17 cellular contexts compared by ENCODE assay signal in genomic region chr11:67542971-67543370, GRCh38. TPM values are rescaled to one million over a fixed set of nuclear protein-coding genes. Genes with fewer than 3 reads are reported as not detected.
DNase-seq lines count a peak whose midpoint lies in the region; ATAC-seq and TF ChIP-seq lines count a peak whose summit lies in the region.
"Had no signal": no experiment of that assay in that cellular context is flagged by ENCODE, and none has a peak within 500 bp of the region (broad histone marks: within the 10 kb centered on the region; RNA-seq: fewer than 3 reads in every experiment).

No MANE protein-coding gene starts in this region.

- no peak overlapping the region for H3K56ac ChIP-seq in H9 (ENCODE audit: insufficient read length, low read depth, low read length)

- no peaks in the 10 kb centered on the region for H3K23me2 ChIP-seq in H9 (ENCODE audit: insufficient read length, low read depth, low read length, poor library complexity, severe bottlenecking)

- no peak overlapping the region for H3K23ac ChIP-seq in H9 (ENCODE audit: insufficient read length, low read depth, low read length)

- no peak overlapping the region for H2AK5ac ChIP-seq in H9 (ENCODE audit: insufficient read length, low read length)

- H2BK120ac ChIP-seq in H9 (ENCODE audit: low read depth, low read length, poor library complexity, severe bottlenecking): no peak overlapping the region

- no peaks in the 10 kb centered on the region for H3K27me3 ChIP-seq in H9 (ENCODE audit: insufficient read depth, low read length)
- H3K27me3 ChIP-seq: Peyer's patch had no signal

- H4K91ac ChIP-seq in H9 (ENCODE audit: insufficient read length, low read depth, low read length): no peak overlapping the region

- peaks cover under 1 to 2% of the 10 kb centered on the region in 2 experiments; a peak in 3 of 5 replicates for H3K9me3 Mint-ChIP-seq in H9

- no peak overlapping the region for H3K4me2 ChIP-seq in H9 (ENCODE audit: insufficient read depth, insufficient read length, low read length)

- H2AFZ ChIP-seq in H9 (ENCODE audit: low read length): peak overlapping the region; percentile 85
- H2AFZ ChIP-seq: GM23248 had no signal

- TF ChIP-seq CTCF in H9 (conservative IDR thresholded peaks at IDR 0.05): no peak

- H3K79me1 ChIP-seq in H9 (ENCODE audit: insufficient read depth, low read depth, low read length, poor library complexity, severe bottlenecking): no peaks in the 10 kb centered on the region

- H3K4me1 ChIP-seq in H9 (ENCODE audit: insufficient read depth, low read length): no peaks in the 10 kb centered on the region

- no peak overlapping the region for H4K5ac ChIP-seq in H9 (ENCODE audit: insufficient read length, low read depth, low read length)

- peak overlapping the region in 1 of 3 experiments; percentile 88; a peak in 2 of 7 replicates for H3K27ac Mint-ChIP-seq in H9

- H3K4me3 Mint-ChIP-seq in H9: no peak overlapping the region

- WGBS in H9 (ENCODE audit: extremely low coverage, insufficient read length, low lambda C conversion rate): no CpG with 5 or more reads among the region's 7 CpGs

- no peak overlapping the region for H4K8ac ChIP-seq in H9 (replicated peaks; ENCODE audit: insufficient read length, low read depth, low read length)

- ATAC-seq in activated CD4-positive, CD25-positive, alpha-beta regulatory T cell treated with anti-CD3 and anti-CD28 coated beads, Interleukin-2, amount 50 U/mL, for 24 hours: no peak
- no peak for ATAC-seq in HG03521 (IDR thresholded peaks at IDR 0.05; ENCODE audit: unreplicated experiment)
- ATAC-seq: Right ventricle myocardium inferior had no signal

- H3K9ac ChIP-seq in H9 (ENCODE audit: extremely low read depth, insufficient read length, low read length): no peak overlapping the region
- H3K9ac ChIP-seq: GM23248 had no signal

- H3K27me3 Mint-ChIP-seq in H9 (ENCODE audit: low read depth): peaks cover 18% of the 10 kb centered on the region

- no peaks in the 10 kb centered on the region for H3K79me2 ChIP-seq in H9 (ENCODE audit: insufficient read depth, low read length)

- H3K14ac ChIP-seq in H9 (ENCODE audit: insufficient read depth, low read length): no peak overlapping the region

- no peaks in the 10 kb centered on the region for H3K9me3 ChIP-seq in H9 (ENCODE audit: control insufficient read depth, low read depth, low read length)
- H3K9me3 ChIP-seq: Peyer's patch had no signal

- peak; percentile 3 for DNase-seq in AG20443 (ENCODE audit: low spot score)
- peak; percentile 49 for DNase-seq in H9
- DNase-seq in iPS-NIHi11 (ENCODE audit: low spot score): peak; percentile 51
- no peak for DNase-seq in SW480 (ENCODE audit: low spot score)
- DNase-seq: C1 segment of cervical spinal cord, GM23248, IMR-90, Kasumi-1, MM.1S, NCI-H1105, NCI-H1694, NCI-H2227 treated with DMSO at 0.1 percent for 48 hours, Peyer's patch had no signal

- no peaks in the 10 kb centered on the region for H3K36me3 Mint-ChIP-seq in H9 (ENCODE audit: insufficient read depth in 1 of 3, low read depth in 3 of 3)

- H2BK20ac ChIP-seq in H9 (ENCODE audit: low read depth, low read length, poor library complexity, severe bottlenecking): no peak overlapping the region

- no peak overlapping the region for H2BK12ac ChIP-seq in H9 (ENCODE audit: insufficient read length, low read depth, low read length)

- no peak overlapping the region for H3K4ac ChIP-seq in H9 (ENCODE audit: low read depth, low read length)

- no peak overlapping the region for H3K18ac ChIP-seq in H9 (ENCODE audit: insufficient read length, low read depth, low read length)

- H3K27ac ChIP-seq in H9 (ENCODE audit: insufficient read length, low read depth, low read length): no peak overlapping the region
- H3K27ac ChIP-seq: GM23248, Peyer's patch had no signal

- no peak overlapping the region for H3T11ph ChIP-seq in H9 (ENCODE audit: low read length)

- H4K20me1 ChIP-seq in H9 (ENCODE audit: control insufficient read depth, insufficient read depth, insufficient read length): no peaks in the 10 kb centered on the region

- no peak overlapping the region for H2BK15ac ChIP-seq in H9 (ENCODE audit: low read depth, low read length)

- no peak overlapping the region for H2BK5ac ChIP-seq in H9 (ENCODE audit: insufficient read length, low read length)

- H3K4me1 Mint-ChIP-seq in H9: peaks cover 4 to 9% of the 10 kb centered on the region in 2 experiments

RNA-seq across cellular contexts. Expression of gene CABP2, which starts 19.7 kb away (rescaled TPM):
- total RNA-seq in H9 (2021): not detected in 2 replicates
- total RNA-seq: A172, GM23248, IMR-90, Peyer's patch, Right ventricle myocardium inferior had no signal

RNA-seq across cellular contexts. Expression of gene CDK2AP2, which starts 35.0 kb away (rescaled TPM):
- 32.9 and 36.1 TPM in 2 replicates for total RNA-seq in H9 (2021)

RNA-seq across cellular contexts. Expression of gene PITPNM1, which starts 37.8 kb away (rescaled TPM):
- total RNA-seq in H9 (2021): 43.5 and 50.1 TPM in 2 replicates

RNA-seq across cellular contexts. Expression of gene GSTP1, which starts 40.6 kb away (rescaled TPM):
- total RNA-seq in H9 (2021): 1,469 and 1,513 TPM in 2 replicates
